17 cellular contexts compared by ENCODE assay signal in genomic region chr4:52076731-52077130, GRCh38. TPM values are rescaled to one million over a fixed set of nuclear protein-coding genes. Genes with fewer than 3 reads are reported as not detected.
DNase-seq lines count a peak whose midpoint lies in the region; ATAC-seq, FAIRE-seq and TF ChIP-seq lines count a peak whose summit lies in the region.
"Had no signal": no experiment of that assay in that cellular context is flagged by ENCODE, and none has a peak within 500 bp of the region (broad histone marks: within the 10 kb centered on the region; RNA-seq: fewer than 3 reads in every experiment).

No MANE protein-coding gene starts in this region.

- no peaks in the 10 kb centered on the region for H3K4me1 ChIP-seq in pancreas
- H3K4me1 ChIP-seq: BLaER1, Peyer's patch, uterus had no signal

- peaks cover 10% of the 10 kb centered on the region for H3K27me3 ChIP-seq in H7 (ENCODE audit: control insufficient read depth, insufficient read depth, low read length)
- no peaks in the 10 kb centered on the region for H3K27me3 ChIP-seq in pancreas
- H3K27me3 ChIP-seq: BLaER1, Peyer's patch, uterus had no signal

- peak overlapping the region; percentile 31 for H3K4me3 ChIP-seq in H7 (ENCODE audit: insufficient read depth, low read depth, low read length)
- peak overlapping the region; percentile 51 for H3K4me3 ChIP-seq in coronary artery
- peak overlapping the region; percentile 25 for H3K4me3 ChIP-seq in iPS-11a (ENCODE audit: low read depth, low read length)
- no peak overlapping the region for H3K4me3 ChIP-seq in pancreas
- H3K4me3 ChIP-seq: BLaER1, Peyer's patch, uterus had no signal

- no peak overlapping the region for H3K27ac ChIP-seq in coronary artery
- H3K27ac ChIP-seq in pancreas, result no peak overlapping the region
- H3K27ac ChIP-seq: BLaER1, epithelial cell of prostate, Peyer's patch, uterus had no signal

- TF ChIP-seq CTCF in coronary artery (IDR thresholded peaks at IDR 0.05), result no peak
- no peak for TF ChIP-seq CTCF in pancreas (IDR thresholded peaks at IDR 0.05)

- ATAC-seq in pancreas, result peak in 3 of 4 donors; percentile 27 to 51 (median 34)
- ATAC-seq in HG02678 (IDR thresholded peaks at IDR 0.05; ENCODE audit: unreplicated experiment), result no peak

- FAIRE-seq in pancreas (lab: Jason Lieb, UNC), result no peak
- FAIRE-seq: GM18507 had no signal

- H3K36me3 ChIP-seq in H7 (replicated peaks; ENCODE audit: control insufficient read depth, insufficient read depth, low read length), result no peaks in the 10 kb centered on the region
- no peaks in the 10 kb centered on the region for H3K36me3 ChIP-seq in pancreas
- H3K36me3 ChIP-seq: BLaER1, Peyer's patch, uterus had no signal

- intact Hi-C loops in pancreas (cut with DNase I), result no loop called here

- no peaks in the 10 kb centered on the region for H3K9me3 ChIP-seq in pancreas
- H3K9me3 ChIP-seq: BLaER1, Peyer's patch, uterus had no signal

- DNase-seq in H7 (peak; percentile 66), coronary artery (ENCODE audit: low spot score) (no peak), pancreas (peak in 2 of 6 donors; percentile 48 to 58), 8988T (no peak), NCI-H1092 (lab: John Stamatoyannopoulos, UW) (no peak)
- DNase-seq in activated CD4-positive, alpha-beta T cell treated with anti-CD3 and anti-CD28 coated beads, Interleukin-2, amount 50 U/mL, for 48 hours, result no peak
- DNase-seq: EL, NCI-H345, Peyer's patch, T-helper 9 cell, uterus had no signal

- WGBS in pancreas, 2 donors, result 8 to 10% methylated on average over 26 of the region's 26 CpGs

RNA-seq across cellular contexts. Expression of gene SPATA18, which starts 25.6 kb away (rescaled TPM):
- total RNA-seq in H7 (2014; rRNA removed; shearing (Covaris generic)), result 0.10 and 0.26 TPM in 2 replicates
- 1 to 10 TPM; 3.0 to 4.3 (median 3.6) TPM for total RNA-seq in pancreas
- polyA plus RNA-seq in pancreas, result 1 to 10 TPM; 1.2 to 1.5 TPM
- total RNA-seq: M059J had no signal

RNA-seq across cellular contexts. Expression of gene SGCB, which starts 38.6 kb away (rescaled TPM):
- total RNA-seq in H7 (2014; rRNA removed; shearing (Covaris generic)), result 8.7 and 9.5 TPM in 2 replicates
- total RNA-seq in pancreas, result 10 to 100 TPM in 2 of 6 donors, 1 to 10 TPM in 4; 4.4 to 13.8 (median 7.2) TPM
- 10 to 100 TPM in 1 of 2 donors, 1 to 10 TPM in 1; 3.2 to 11.6 TPM for polyA plus RNA-seq in pancreas

RNA-seq across cellular contexts. Expression of gene LRRC66, which starts 56.6 kb away (rescaled TPM):
- 0.10 and 0.15 TPM in 2 replicates for total RNA-seq in H7 (2014; rRNA removed; shearing (Covaris generic))
- total RNA-seq in pancreas, result under 1 TPM in 5 of 6 donors, not detected in 1; 0.08 to 0.19 (median 0.14) TPM
- under 1 TPM; 0.23 to 0.94 TPM for polyA plus RNA-seq in pancreas
- total RNA-seq: M059J had no signal

Comparison
In these comparisons a context has a peak if more than half of its experiments do, and no peak if none do; other contexts are left out.
1. H3K4me3 ChIP-seq: peak in H7 (single experiment), coronary artery (single experiment) and iPS-11a (single experiment); none in pancreas (0 of 4).